15 cellular contexts compared by ENCODE assay signal in genomic region chr3:61574854-61575253, GRCh38. TPM values are rescaled to one million over a fixed set of nuclear protein-coding genes. Genes with fewer than 3 reads are reported as not detected.
A peak's percentile ranks its signal among the peaks of the same experiment; 100 is the strongest.
DNase-seq lines count a peak whose midpoint lies in the region; ATAC-seq and TF ChIP-seq lines count a peak whose summit lies in the region.
"Had no signal": no experiment of that assay in that cellular context is flagged by ENCODE, and none has a peak within 500 bp of the region (broad histone marks: within the 10 kb centered on the region; RNA-seq: fewer than 3 reads in every experiment).

No MANE protein-coding gene starts in this region.

- no peak for ATAC-seq in GM19463 (IDR thresholded peaks at IDR 0.05; ENCODE audit: unreplicated experiment)

- H3K4me3 ChIP-seq in cardiac fibroblast (replicated peaks in 1 of 2; ENCODE audit: low read depth in 2 of 2, low read length in 2 of 2), result no peak overlapping the region
- H3K4me3 ChIP-seq: stomach had no signal

- DNase-seq in GF-D8 (lab: John Stamatoyannopoulos, UW) (peak; percentile 26), NCI-H226 (peak; percentile 34), cardiac fibroblast (ENCODE audit: low read depth in 2 of 2) (peak; percentile 96 to 99), renal cortical epithelial cell (ENCODE audit: low read depth) (peak; percentile 28), DMS 273 (lab: John Stamatoyannopoulos, UW; ENCODE audit: unreplicated experiment) (no peak), NCI-H1694 treated with DMSO at 0.1 percent for 48 hours (lab: John Stamatoyannopoulos, UW) (no peak)
- no peak for DNase-seq in stimulated activated CD4-positive, alpha-beta T cell treated with anti-CD3 and anti-CD28 coated beads, Interleukin-12 subunit alpha, Interleukin-12 subunit beta, amount 100 ng/mL, for 4 hours
- DNase-seq: amniotic stem cell, DMS53, H7, islet precursor cell, NCI-H1417 treated with DMSO at 0.1 percent for 48 hours, nephron progenitor cell, stomach had no signal

- no peak for TF ChIP-seq CTCF in cardiac fibroblast (IDR thresholded peaks at IDR 0.05; ENCODE audit: low read depth, low read length)

RNA-seq across cellular contexts. Expression of gene PTPRG, which starts 13.5 kb away (rescaled TPM):
- 29.2 and 119 TPM in 2 replicates for total RNA-seq in renal cortical epithelial cell

Comparison
In these comparisons a context has a peak if more than half of its experiments do, and no peak if none do; other contexts are left out.
1. DNase-seq: peak in GF-D8 (single experiment), NCI-H226 (single experiment), cardiac fibroblast (2 of 2) and renal cortical epithelial cell (single experiment); none in DMS 273 (single experiment), stimulated activated CD4-positive, alpha-beta T cell treated with anti-CD3 and anti-CD28 coated beads, Interleukin-12 subunit alpha, Interleukin-12 subunit beta, amount 100 ng/mL, for 4 hours (single experiment) and NCI-H1694 treated with DMSO at 0.1 percent for 48 hours (single experiment).